ENCODE assay signal across 10 cellular contexts in the genomic region with DNA sequence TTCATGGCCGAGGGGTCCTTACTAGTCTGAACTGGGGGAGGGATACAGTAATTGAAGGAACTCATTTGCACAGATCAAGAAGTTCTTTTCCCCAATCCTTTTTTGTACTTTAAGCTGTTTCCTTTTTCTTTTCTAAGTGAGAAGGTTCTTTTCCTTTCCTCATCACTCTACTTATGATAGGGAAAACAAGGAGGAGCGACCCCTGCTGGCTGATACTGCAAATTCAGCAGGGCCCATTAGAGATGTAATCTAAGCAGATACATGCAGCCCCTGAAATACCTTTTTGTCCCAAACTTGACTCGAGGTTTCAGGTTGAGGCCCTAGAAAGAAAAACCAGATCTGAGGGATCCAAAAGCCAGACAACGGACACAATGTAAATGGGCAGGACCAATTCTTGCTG.
DNase-seq lines count a peak whose midpoint lies in the region; ATAC-seq, FAIRE-seq and TF ChIP-seq lines count a peak whose summit lies in the region.
"Had no signal": no experiment of that assay in that cellular context is flagged by ENCODE, and none has a peak within 500 bp of the region (broad histone marks: within the 10 kb centered on the region; RNA-seq: fewer than 3 reads in every experiment).

No MANE protein-coding gene starts in this region.

- WGBS in GM12878 (ENCODE audit: insufficient coverage, insufficient replicate concordance, low lambda C conversion rate, missing lambda C conversion rate): 0% methylated on average over 4 of the region's 4 CpGs

- ATAC-seq in activated T-cell treated with anti-CD3 and anti-CD28 coated beads, Interleukin-2, amount 50 U/mL, for 72 hours (replicated peaks in 1 of 2): no peak
- ATAC-seq in GM12878: peak; percentile 87
- no peak for ATAC-seq in activated T-helper 17 cell treated with anti-CD3 and anti-CD28 coated beads, Interleukin-2, amount 50 U/mL, for 72 hours (replicated peaks)

- no peaks in the 10 kb centered on the region for H3K36me3 Mint-ChIP-seq in activated T-cell treated with anti-CD3 and anti-CD28 coated beads, Interleukin-2, amount 50 U/mL, for 72 hours (ENCODE audit: insufficient read depth in 2 of 2)
- H3K36me3 Mint-ChIP-seq in activated T-helper 17 cell treated with anti-CD3 and anti-CD28 coated beads, Interleukin-2, amount 50 U/mL, for 72 hours (ENCODE audit: low read depth): no peaks in the 10 kb centered on the region
- H3K36me3 Mint-ChIP-seq in mesothelial cell of epicardium: peaks cover 1% of the 10 kb centered on the region

- no peaks in the 10 kb centered on the region for H3K9me3 Mint-ChIP-seq in activated T-cell treated with anti-CD3 and anti-CD28 coated beads, Interleukin-2, amount 50 U/mL, for 72 hours
- H3K9me3 Mint-ChIP-seq in activated T-helper 17 cell treated with anti-CD3 and anti-CD28 coated beads, Interleukin-2, amount 50 U/mL, for 72 hours: peaks cover 3% of the 10 kb centered on the region
- H3K9me3 Mint-ChIP-seq in mesothelial cell of epicardium: peaks cover 27% of the 10 kb centered on the region

- H3K4me2 ChIP-seq in GM12878 (ENCODE audit: control insufficient read depth, insufficient read depth): no peak overlapping the region

- intact Hi-C loops in GM12878 (cut with micrococcal nuclease; ENCODE audit: unreplicated experiment): loop anchor here (1.0 to 2.0 kb wide), 2 partner anchors 68 to 262 kb away; no protein-coding TSS in a partner anchor

- H3K27ac ChIP-seq in HL-60 (replicated peaks) (no peak overlapping the region), GM12878 (ENCODE audit: control insufficient read depth, insufficient read depth) (no peak overlapping the region)
- H3K27ac ChIP-seq: tibial nerve had no signal

- in situ Hi-C loops in GM12878 (cut with MboI): no loop called here

- no peak overlapping the region for H3K9ac ChIP-seq in GM12878 (ENCODE audit: control insufficient read depth, insufficient read depth, low read length)

- no peaks in the 10 kb centered on the region for H3K4me1 Mint-ChIP-seq in activated T-cell treated with anti-CD3 and anti-CD28 coated beads, Interleukin-2, amount 50 U/mL, for 72 hours (ENCODE audit: low read depth)
- no peaks in the 10 kb centered on the region for H3K4me1 Mint-ChIP-seq in activated T-helper 17 cell treated with anti-CD3 and anti-CD28 coated beads, Interleukin-2, amount 50 U/mL, for 72 hours
- peaks cover 2% of the 10 kb centered on the region for H3K4me1 Mint-ChIP-seq in mesothelial cell of epicardium

- no peaks in the 10 kb centered on the region for H3K27me3 Mint-ChIP-seq in activated T-cell treated with anti-CD3 and anti-CD28 coated beads, Interleukin-2, amount 50 U/mL, for 72 hours (ENCODE audit: low read depth)
- no peaks in the 10 kb centered on the region for H3K27me3 Mint-ChIP-seq in activated T-helper 17 cell treated with anti-CD3 and anti-CD28 coated beads, Interleukin-2, amount 50 U/mL, for 72 hours
- H3K27me3 Mint-ChIP-seq in mesothelial cell of epicardium (ENCODE audit: low read depth): peaks cover 2% of the 10 kb centered on the region

- no peaks in the 10 kb centered on the region for H3K27me3 ChIP-seq in HL-60 (ENCODE audit: insufficient read depth, poor library complexity, severe bottlenecking)
- no peaks in the 10 kb centered on the region for H3K27me3 ChIP-seq in GM12878 (replicated peaks in 1 of 2; ENCODE audit: control insufficient read depth in 2 of 2, insufficient read depth in 2 of 2, low read length in 1 of 2)
- H3K27me3 ChIP-seq: tibial nerve had no signal

- H3K36me3 ChIP-seq in GM12878 (ENCODE audit: control insufficient read depth in 2 of 2, insufficient read depth in 2 of 2, low read length in 1 of 2): no peaks in the 10 kb centered on the region
- H3K36me3 ChIP-seq: tibial nerve had no signal

- SMC1A ChIA-PET in GM12878 (lab: Charles Lee; ENCODE audit: uncharacterized antibody, unreplicated experiment): no interaction called here

- no peaks in the 10 kb centered on the region for H3K79me2 ChIP-seq in GM12878 (ENCODE audit: control insufficient read depth, insufficient read depth, low read length)

- RAD21 ChIA-PET in GM12878 (lab: Charles Lee; ENCODE audit: unreplicated experiment): interaction anchor here (0.5 kb wide), 1 partner anchor 793 kb away, joined by 3 read pairs; no protein-coding TSS in a partner anchor

- H3K9me3 ChIP-seq in GM12878 (replicated peaks; ENCODE audit: control insufficient read depth, insufficient read depth, low read length): no peaks in the 10 kb centered on the region

- CTCF ChIA-PET in GM12878 (lab: Yijun Ruan, JAX): interaction anchor here (0.8 to 1.9 kb wide), 3 partner anchors 9 to 342 kb away, joined by 3 to 6 read pairs (median 4); no protein-coding TSS in a partner anchor

- peak; percentile 7 to 19 for DNase-seq in activated T-cell treated with anti-CD3 and anti-CD28 coated beads, Interleukin-2, amount 50 U/mL, for 72 hours
- no peak for DNase-seq in activated T-cell treated with anti-CD3 and anti-CD28 coated beads, Interleukin-2, amount 50 U/mL, for 1 hour
- DNase-seq in HL-60 (ENCODE audit: low read depth in 1 of 2, low spot score in 1 of 2) (peak in 1 of 2 experiments; percentile 18), GM12878 (ENCODE audit: low read depth, low spot score) (no peak), retinal pigment epithelial cell (ENCODE audit: low read depth) (no peak), retina (no peak), mesothelial cell of epicardium (ENCODE audit: low spot score in 2 of 2, unreplicated experiment in 2 of 2) (no peak)
- DNase-seq: effector CD8-positive, alpha-beta T cell had no signal

- H3K4me1 ChIP-seq in GM12878 (ENCODE audit: control insufficient read depth, insufficient read depth, low read length): no peaks in the 10 kb centered on the region
- H3K4me1 ChIP-seq: tibial nerve had no signal

- H2AFZ ChIP-seq in GM12878 (ENCODE audit: control insufficient read depth, low read depth, low read length): no peak overlapping the region

- TF ChIP-seq EP300 in GM12878 (IDR thresholded peaks at IDR 0.05; ENCODE audit: borderline replicate concordance in 1 of 2, control insufficient read depth in 1 of 2, low read depth in 2 of 2, low read length in 2 of 2): no peak

- no TSS peak for BruUV-seq in GM12878 (replicated peaks; lab: Mats Ljungman, UMichigan)

- no peak overlapping the region for H3K4me3 Mint-ChIP-seq in activated T-cell treated with anti-CD3 and anti-CD28 coated beads, Interleukin-2, amount 50 U/mL, for 72 hours
- no peak overlapping the region for H3K4me3 Mint-ChIP-seq in activated T-helper 17 cell treated with anti-CD3 and anti-CD28 coated beads, Interleukin-2, amount 50 U/mL, for 72 hours
- H3K4me3 Mint-ChIP-seq in mesothelial cell of epicardium: no peak overlapping the region

- FAIRE-seq in GM12878 (lab: Jason Lieb, UNC): no peak

- TF ChIP-seq CTCF in HL-60 (IDR thresholded peaks at IDR 0.05; ENCODE audit: insufficient read depth, low read length) (peak; percentile 22), GM12878 (IDR thresholded peaks at IDR 0.05 in 2 of 3, conservative IDR thresholded peaks at IDR 0.05 in 1 of 3; ENCODE audit: control insufficient read depth in 2 of 3, extremely low read depth in 1 of 3, insufficient read depth in 1 of 3, low read depth in 3 of 3, low read length in 3 of 3) (peak; percentile 35 to 60 (median 48)), retinal pigment epithelial cell (conservative IDR thresholded peaks at IDR 0.05; ENCODE audit: low read depth, low read length) (peak; percentile 33), mesothelial cell of epicardium (IDR thresholded peaks at IDR 0.05; ENCODE audit: unreplicated experiment) (no peak)

- no peaks in the 10 kb centered on the region for H4K20me1 ChIP-seq in GM12878 (ENCODE audit: control insufficient read depth, insufficient read depth)

- H3K4me3 ChIP-seq in HL-60 (replicated peaks; ENCODE audit: insufficient read depth, low read length): no peak overlapping the region
- no peak overlapping the region for H3K4me3 ChIP-seq in GM12878
- no peak overlapping the region for H3K4me3 ChIP-seq in retinal pigment epithelial cell (ENCODE audit: low read length)
- H3K4me3 ChIP-seq: tibial nerve had no signal

- POLR2A ChIA-PET in GM12878 (lab: Charles Lee): no interaction called here

- no peak for TF ChIP-seq POLR2A in GM12878 (IDR thresholded peaks at IDR 0.05; ENCODE audit: low read depth, low read length)

- H3K27ac Mint-ChIP-seq in activated T-cell treated with anti-CD3 and anti-CD28 coated beads, Interleukin-2, amount 50 U/mL, for 72 hours: no peak overlapping the region
- H3K27ac Mint-ChIP-seq in activated T-helper 17 cell treated with anti-CD3 and anti-CD28 coated beads, Interleukin-2, amount 50 U/mL, for 72 hours: no peak overlapping the region
- H3K27ac Mint-ChIP-seq in mesothelial cell of epicardium: no peak overlapping the region

- 0 out of 2 replicates have a peak, but pooled peaks have one; percentile 10 for TF ChIP-seq RAD21 in GM12878 (IDR thresholded peaks at IDR 0.05; ENCODE audit: insufficient read depth, low read depth, low read length)

TF ChIP-seq in GM12878, 131 proteins besides CTCF, POLR2A, EP300 and RAD21:
- TF ChIP-seq MYB (IDR thresholded peaks at IDR 0.05; ENCODE audit: borderline replicate concordance, low read depth, low read length) (no peak), POU2F2 (IDR thresholded peaks at IDR 0.05; ENCODE audit: borderline replicate concordance, low read depth, low read length) (no peak), RUNX3 (IDR thresholded peaks at IDR 0.05; ENCODE audit: low read length) (no peak), SMC3 (IDR thresholded peaks at IDR 0.05; ENCODE audit: borderline replicate concordance, low read length) (peak; percentile 36; the same call in 1 of the 2 replicates), STAT1 (conservative IDR thresholded peaks at IDR 0.05) (no peak), SREBF1 (IDR thresholded peaks at IDR 0.05; ENCODE audit: low read length) (no peak)

Comparison
In these comparisons a context has a peak if more than half of its experiments do, and no peak if none do; other contexts are left out.
1. DNase-seq: peak in activated T-cell treated with anti-CD3 and anti-CD28 coated beads, Interleukin-2, amount 50 U/mL, for 72 hours (2 of 2); none in activated T-cell treated with anti-CD3 and anti-CD28 coated beads, Interleukin-2, amount 50 U/mL, for 1 hour (single experiment), GM12878 (single experiment), retinal pigment epithelial cell (single experiment), retina (single experiment) and mesothelial cell of epicardium (0 of 2).